ENCODE assay signal across 9 cellular contexts in the genomic region with DNA sequence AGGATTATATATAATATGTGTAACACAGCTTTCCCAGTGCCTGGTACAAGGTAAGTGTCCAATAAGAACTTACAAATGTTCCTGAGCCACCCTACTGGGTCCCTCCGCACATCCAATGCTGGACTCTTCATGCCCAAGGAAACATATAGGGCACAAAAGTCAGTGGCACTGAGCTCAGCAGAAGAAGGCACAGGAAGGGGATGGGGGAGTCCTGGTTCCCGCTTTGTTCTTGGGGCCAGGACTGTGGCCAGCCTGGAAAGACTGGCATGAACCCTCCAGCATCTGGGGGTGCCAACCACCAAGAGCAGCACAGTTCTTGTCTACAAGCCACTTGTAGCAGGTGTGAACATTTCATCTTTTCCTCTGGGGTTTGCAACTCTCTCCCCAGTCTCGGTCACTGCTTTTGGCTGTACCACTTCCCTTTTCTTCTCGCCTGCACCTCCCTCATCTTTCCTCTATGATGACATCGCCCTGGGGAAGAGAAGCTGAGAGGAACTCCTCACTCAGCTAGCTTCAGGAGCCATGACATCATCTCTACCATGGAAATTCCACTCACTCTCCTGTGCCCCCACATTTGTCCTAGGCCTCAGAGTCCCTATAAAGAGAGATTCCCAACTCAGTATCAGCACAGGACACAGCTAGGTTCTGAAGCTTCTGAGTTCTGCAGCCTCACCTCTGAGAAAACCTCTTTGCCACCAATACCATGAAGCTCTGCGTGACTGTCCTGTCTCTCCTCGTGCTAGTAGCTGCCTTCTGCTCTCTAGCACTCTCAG. TPM values are rescaled to one million over a fixed set of nuclear protein-coding genes. Genes with fewer than 3 reads are reported as not detected.
DNase-seq lines count a peak whose midpoint lies in the region; ATAC-seq and TF ChIP-seq lines count a peak whose summit lies in the region.
"Not testable (repeated sequence)": the region's sequence is repeated elsewhere in the genome, so short reads cannot be mapped to it uniquely, and the experiment has no call there.
"Had no signal": no experiment of that assay in that cellular context is flagged by ENCODE, and none has a peak within 500 bp of the region (broad histone marks: within the 10 kb centered on the region; RNA-seq: fewer than 3 reads in every experiment).

A gene (plus strand): TSS at position 625 of the 773 bp plus-strand sequence.

- ATAC-seq in DND-41 (ENCODE audit: insufficient read depth, low read depth): peak; percentile 52; the same call in 2 of the 3 replicates
- peak; percentile 66 for ATAC-seq in GM19043 (IDR thresholded peaks at IDR 0.05; ENCODE audit: low read depth, unreplicated experiment)
- ATAC-seq in GM21717 (IDR thresholded peaks at IDR 0.05; ENCODE audit: unreplicated experiment): peak; percentile 55
- ATAC-seq in HG03064 (IDR thresholded peaks at IDR 0.05; ENCODE audit: low read depth, unreplicated experiment): peak; percentile 70

- H3K9me3 ChIP-seq in DND-41 (ENCODE audit: insufficient read depth, low read length, severe bottlenecking); endodermal cell (ENCODE audit: control insufficient read depth, low read length); neural progenitor cell (ENCODE audit: low read depth): not testable (repeated sequence)

- H3K27me3 ChIP-seq in DND-41 (ENCODE audit: insufficient read depth, low read length, poor library complexity); endodermal cell (ENCODE audit: control insufficient read depth, insufficient read depth, low read length, poor library complexity, severe bottlenecking); neural progenitor cell: not testable (repeated sequence)

- not testable (repeated sequence) for DNase-seq in DND-41; neural progenitor cell (ENCODE audit: low spot score)
- DNase-seq in KBM-7 (peak; percentile 61), endodermal cell (peak; percentile 39)

- H3K9ac ChIP-seq in DND-41 (ENCODE audit: low read depth, low read length); endodermal cell (ENCODE audit: extremely low read depth, low read length, poor library complexity, severe bottlenecking); neural progenitor cell: not testable (repeated sequence)

- H3F3A ChIP-seq in neural progenitor cell (ENCODE audit: low read depth): not testable (repeated sequence)

- H4K20me1 ChIP-seq in DND-41 (ENCODE audit: insufficient read depth, low read length); neural progenitor cell (ENCODE audit: low read depth): not testable (repeated sequence)

- H3K79me2 ChIP-seq in DND-41 (ENCODE audit: insufficient read depth, low read length); neural progenitor cell (ENCODE audit: low read depth): not testable (repeated sequence)

- not testable (repeated sequence) for H3K4me3 Mint-ChIP-seq in endodermal cell
- H3K4me3 Mint-ChIP-seq in neural progenitor cell: peak within 1 kb of the TSS; percentile 17

- WGBS in endodermal cell (ENCODE audit: insufficient coverage in 1 of 2, insufficient read length in 1 of 2), 2 experiments: 90 to 96% methylated on average over 4 to 7 of the region's 7 CpGs

- in situ Hi-C loops in KBM-7 (cut with MboI; ENCODE audit: low pct_unique_long_range_greater_than_20kb, low sequenced_read_pairs): loop anchor here (25.0 kb wide), 1 partner anchor 98 kb away; a partner anchor contains a TSS

- H3K27ac Mint-ChIP-seq in endodermal cell: not testable (repeated sequence)
- peak within 1 kb of the TSS; percentile 93 for H3K27ac Mint-ChIP-seq in neural progenitor cell

- peaks cover 13% of the 10 kb centered on the region for H3K27me3 Mint-ChIP-seq in endodermal cell (ENCODE audit: insufficient read depth)
- not testable (repeated sequence) for H3K27me3 Mint-ChIP-seq in neural progenitor cell (ENCODE audit: insufficient read depth, low read depth)

- not testable (repeated sequence) for H3K4me1 ChIP-seq in DND-41 (ENCODE audit: insufficient read depth, low read length); endodermal cell (ENCODE audit: control insufficient read depth, insufficient read depth, low read length); neural progenitor cell

- not testable (repeated sequence) for H3K4me1 Mint-ChIP-seq in endodermal cell
- H3K4me1 Mint-ChIP-seq in neural progenitor cell: peaks cover 13% of the 10 kb centered on the region

- not testable (repeated sequence) for H2AFZ ChIP-seq in DND-41 (ENCODE audit: low read depth, low read length); neural progenitor cell (replicated peaks)

- H3K4me2 ChIP-seq in DND-41 (ENCODE audit: insufficient read depth, low read length); neural progenitor cell: not testable (repeated sequence)

- not testable (repeated sequence) for H3K36me3 ChIP-seq in DND-41 (ENCODE audit: insufficient read depth, low read length); endodermal cell (ENCODE audit: control insufficient read depth, insufficient read depth, low read length); neural progenitor cell

- intact Hi-C loops in T-helper 1 cell treated with Interleukin-12 subunit alpha and Interleukin-12 subunit beta and Interleukin-4 antibody, amounts not matched to agents 30 ng/mL and 1 ng/mL, for 36 hours (cut with micrococcal nuclease): not testable (repeated sequence)

- H3K4me3 ChIP-seq in DND-41 (ENCODE audit: low read depth in 1 of 2, low read length in 2 of 2); endodermal cell (ENCODE audit: low read length); neural progenitor cell: not testable (repeated sequence)

- not testable (repeated sequence) for TF ChIP-seq CTCF in DND-41 (IDR thresholded peaks at IDR 0.05; ENCODE audit: borderline replicate concordance, extremely low read depth, low read length, poor library complexity, severe bottlenecking); endodermal cell (conservative IDR thresholded peaks at IDR 0.05); neural progenitor cell (IDR thresholded peaks at IDR 0.05)

- H3K27ac ChIP-seq in DND-41 (ENCODE audit: low read length): 0 out of 2 replicates have a peak within 1 kb of the TSS, but pooled peaks have one; percentile 34
- H3K27ac ChIP-seq in endodermal cell (ENCODE audit: low read depth, low read length); neural progenitor cell: not testable (repeated sequence)

- not testable (repeated sequence) for H3K9me3 Mint-ChIP-seq in endodermal cell, neural progenitor cell

- not testable (repeated sequence) for H3K36me3 Mint-ChIP-seq in endodermal cell (ENCODE audit: low read depth); neural progenitor cell

RNA-seq across cellular contexts. Expression of the gene that starts here (rescaled TPM):
- total RNA-seq in T-helper 1 cell treated with Interleukin-12 subunit alpha and Interleukin-12 subunit beta and Interleukin-4 antibody, amounts not matched to agents 30 ng/mL and 1 ng/mL, for 36 hours: 10.2 and 10.8 TPM in 2 replicates
- total RNA-seq in endodermal cell (not detected), neural progenitor cell (ENCODE audit: low replicate concordance) (not detected in 2 replicates)
- polyA plus RNA-seq in endodermal cell (2013, experiment 1 of 2): not detected
- not detected for polyA plus RNA-seq in endodermal cell (2013, experiment 2 of 2)
- polyA plus RNA-seq: AG04450 had no signal

Comparison
In these comparisons a context has a peak if more than half of its experiments do, and no peak if none do; other contexts are left out.
1. RNA of the gene that starts here (total RNA-seq): 10.2 to 10.8 TPM in T-helper 1 cell treated with Interleukin-12 subunit alpha and Interleukin-12 subunit beta and Interleukin-4 antibody, amounts not matched to agents 30 ng/mL and 1 ng/mL, for 36 hours; not detected in endodermal cell and not detected in neural progenitor cell; every median in the first group is over 10 times any median in the second.
2. Peak in DNase-seq in endodermal cell; RNA of the gene not detected or under 1 TPM.
3. Peak in every context shown above with its lines, with median percentiles within 50 percentile points of each other: ATAC-seq.